Comparison of ENCODE assay signal across 8 cellular contexts in genomic region chr1:117657031-117657430, GRCh38. TPM values are rescaled to one million over a fixed set of nuclear protein-coding genes. Genes with fewer than 3 reads are reported as not detected.
DNase-seq lines count a peak whose midpoint lies in the region; ATAC-seq and TF ChIP-seq lines count a peak whose summit lies in the region.
"Had no signal": no experiment of that assay in that cellular context is flagged by ENCODE, and none has a peak within 500 bp of the region (broad histone marks: within the 10 kb centered on the region; RNA-seq: fewer than 3 reads in every experiment).

No MANE protein-coding gene starts in this region.

- H3K36me3 Mint-ChIP-seq in natural killer cell treated with Interleukin-12 subunit alpha and Interleukin-12 subunit beta and Interleukin-15 and Interleukin-18, amount 100 ng/mL, for 72 hours, result peaks cover 3% of the 10 kb centered on the region

- TF ChIP-seq CTCF in OCI-LY3 (IDR thresholded peaks at IDR 0.05; ENCODE audit: low read depth, low read length), result no peak
- TF ChIP-seq CTCF in cardiac fibroblast (IDR thresholded peaks at IDR 0.05; ENCODE audit: low read depth, low read length), result no peak

- peaks cover 13% of the 10 kb centered on the region; the same call in 1 of the 2 replicates for H3K27me3 ChIP-seq in OCI-LY3 (ENCODE audit: low read depth, low read length)

- no peaks in the 10 kb centered on the region for H3K36me3 ChIP-seq in OCI-LY3 (replicated peaks; ENCODE audit: low read depth, low read length)

- 0 out of 2 replicates have a peak overlapping the region, but pooled peaks have one; percentile 57 for H3K9ac ChIP-seq in OCI-LY3 (ENCODE audit: low read length)

- H2AFZ ChIP-seq in OCI-LY3 (ENCODE audit: low read depth, low read length), result 0 out of 2 replicates have a peak overlapping the region, but pooled peaks have one; percentile 62

- H3K4me3 Mint-ChIP-seq in natural killer cell treated with Interleukin-12 subunit alpha and Interleukin-12 subunit beta and Interleukin-15 and Interleukin-18, amount 100 ng/mL, for 72 hours, result peak overlapping the region; percentile 78

- peak overlapping the region; percentile 84 for H3K4me2 ChIP-seq in OCI-LY3 (ENCODE audit: low read length)

- H4K20me1 ChIP-seq in OCI-LY3 (ENCODE audit: insufficient read depth, low read length), result no peaks in the 10 kb centered on the region

- no peak overlapping the region for H3K4me3 ChIP-seq in OCI-LY3 (ENCODE audit: low read length)
- no peak overlapping the region for H3K4me3 ChIP-seq in cardiac fibroblast (replicated peaks in 1 of 2; ENCODE audit: low read depth in 2 of 2, low read length in 2 of 2)

- H3K27ac Mint-ChIP-seq in natural killer cell treated with Interleukin-12 subunit alpha and Interleukin-12 subunit beta and Interleukin-15 and Interleukin-18, amount 100 ng/mL, for 72 hours, result peak overlapping the region; percentile 87 to 91

- peaks cover 2% of the 10 kb centered on the region for H3K9me3 Mint-ChIP-seq in natural killer cell treated with Interleukin-12 subunit alpha and Interleukin-12 subunit beta and Interleukin-15 and Interleukin-18, amount 100 ng/mL, for 72 hours

- H3K4me1 ChIP-seq in OCI-LY3 (ENCODE audit: low read length), result peaks cover 82% of the 10 kb centered on the region

- peak; percentile 45 for DNase-seq in GM04504 (ENCODE audit: low read depth)
- DNase-seq in cardiac fibroblast (ENCODE audit: low read depth in 2 of 2), result peak; percentile 46 to 79
- DNase-seq in natural killer cell treated with Interleukin-12 subunit alpha and Interleukin-12 subunit beta and Interleukin-15 and Interleukin-18, amount 100 ng/mL, for 72 hours (ENCODE audit: low spot score), result peak; percentile 62
- no peak for DNase-seq in stimulated activated CD4-positive, alpha-beta T cell treated with anti-CD3 and anti-CD28 coated beads, Interleukin-2, amount 100 ng/mL, for 24 hours
- DNase-seq in GF-D8 (lab: John Stamatoyannopoulos, UW), result no peak
- DNase-seq in NCI-H2107 (lab: John Stamatoyannopoulos, UW), result no peak

- no peak overlapping the region for H3K27ac ChIP-seq in OCI-LY3 (ENCODE audit: low read length)
- H3K27ac ChIP-seq: VCaP had no signal

- H3K27me3 Mint-ChIP-seq in natural killer cell treated with Interleukin-12 subunit alpha and Interleukin-12 subunit beta and Interleukin-15 and Interleukin-18, amount 100 ng/mL, for 72 hours, result peaks cover 0 to 4% of the 10 kb centered on the region in 2 donors

- peak in 1 of 2 donors; percentile 35 for ATAC-seq in natural killer cell treated with Interleukin-12 subunit alpha and Interleukin-12 subunit beta and Interleukin-15 and Interleukin-18, amount 100 ng/mL, for 72 hours

- H3K4me1 Mint-ChIP-seq in natural killer cell treated with Interleukin-12 subunit alpha and Interleukin-12 subunit beta and Interleukin-15 and Interleukin-18, amount 100 ng/mL, for 72 hours (ENCODE audit: low read depth in 2 of 2), result peaks cover 80 to 87% of the 10 kb centered on the region in 2 donors

- no peaks in the 10 kb centered on the region for H3K9me3 ChIP-seq in OCI-LY3 (ENCODE audit: insufficient read depth, low read length)

- no peaks in the 10 kb centered on the region for H3K79me2 ChIP-seq in OCI-LY3 (ENCODE audit: low read length)

RNA-seq across cellular contexts. Expression of gene TENT5C, which starts 51.2 kb away (rescaled TPM):
- 10 to 100 TPM; 75.1 to 86.2 TPM for total RNA-seq in natural killer cell treated with Interleukin-12 subunit alpha and Interleukin-12 subunit beta and Interleukin-15 and Interleukin-18, amount 100 ng/mL, for 72 hours

Comparison
In these comparisons a context has a peak if more than half of its experiments do, and no peak if none do; other contexts are left out.
1. DNase-seq: peak in GM04504 (single experiment), cardiac fibroblast (2 of 2) and natural killer cell treated with Interleukin-12 subunit alpha and Interleukin-12 subunit beta and Interleukin-15 and Interleukin-18, amount 100 ng/mL, for 72 hours (single experiment); none in stimulated activated CD4-positive, alpha-beta T cell treated with anti-CD3 and anti-CD28 coated beads, Interleukin-2, amount 100 ng/mL, for 24 hours (0 of 2), GF-D8 (single experiment) and NCI-H2107 (single experiment).